Comparison of ENCODE assay signal across 9 cellular contexts in genomic region chr10:29482591-29483421, GRCh38.
DNase-seq lines count a peak whose midpoint lies in the region; ATAC-seq lines count a peak whose summit lies in the region.
"Had no signal": no experiment of that assay in that cellular context is flagged by ENCODE, and none has a peak within 500 bp of the region (broad histone marks: within the 10 kb centered on the region; RNA-seq: fewer than 3 reads in every experiment).

No MANE protein-coding gene starts in this region.

- no peak overlapping the region for H2BK12ac ChIP-seq in mesenchymal stem cell (ENCODE audit: low read length in 2 of 2)

- H2BK5ac ChIP-seq in mesenchymal stem cell (ENCODE audit: low read depth, low read length, poor library complexity, severe bottlenecking): no peak overlapping the region

- DNase-seq in NCI-H1417 (lab: John Stamatoyannopoulos, UW) (peak in 2 of 3 experiments; percentile 29 to 40), NCI-H1417 treated with DMSO at 0.1 percent for 48 hours (lab: John Stamatoyannopoulos, UW) (no peak), M059J (ENCODE audit: low read depth) (peak; percentile 37), astrocyte of the hippocampus (ENCODE audit: low read depth, low spot score) (peak; percentile 76), mesenchymal stem cell (peak; percentile 64), NCI-H1092 (lab: John Stamatoyannopoulos, UW) (no peak)

- no peak overlapping the region for H3K23ac ChIP-seq in mesenchymal stem cell (ENCODE audit: low read length in 2 of 2)

- H3K14ac ChIP-seq in mesenchymal stem cell (ENCODE audit: low read length in 2 of 2): no peak overlapping the region

- H3K4me3 ChIP-seq in mesenchymal stem cell (ENCODE audit: insufficient read depth in 1 of 2, low read depth in 1 of 2, low read length in 2 of 2): no peak overlapping the region

- no peak overlapping the region for H3K9ac ChIP-seq in mesenchymal stem cell (ENCODE audit: low read length)

- H3K4me1 ChIP-seq in mesenchymal stem cell (ENCODE audit: control insufficient read depth, insufficient read depth, low read depth, low read length): peaks cover 33% of the 10 kb centered on the region

- H3K18ac ChIP-seq in mesenchymal stem cell (ENCODE audit: low read depth in 1 of 2, low read length in 2 of 2): peak overlapping the region in 1 of 2 experiments; percentile 23

- peak overlapping the region; percentile 97 for H3K27ac ChIP-seq in mesenchymal stem cell (ENCODE audit: low read length, poor library complexity, severe bottlenecking)
- H3K27ac ChIP-seq: 22Rv1 had no signal

- H4K8ac ChIP-seq in mesenchymal stem cell (ENCODE audit: low read length): no peak overlapping the region

- H4K91ac ChIP-seq in mesenchymal stem cell (ENCODE audit: low read length): no peak overlapping the region

- H2BK120ac ChIP-seq in mesenchymal stem cell (ENCODE audit: low read depth, low read length): no peak overlapping the region

- WGBS in mesenchymal stem cell: 36% methylated on average over 12 of the region's 14 CpGs

- peak overlapping the region; percentile 95 for H2AK5ac ChIP-seq in mesenchymal stem cell (ENCODE audit: low read length, severe bottlenecking)

- no peaks in the 10 kb centered on the region for H3K27me3 ChIP-seq in mesenchymal stem cell (ENCODE audit: control insufficient read depth in 1 of 2, insufficient read depth in 1 of 2, low read length in 2 of 2)

- no peak overlapping the region for H2AFZ ChIP-seq in mesenchymal stem cell (ENCODE audit: low read depth, low read length)

- peaks cover 3% of the 10 kb centered on the region for H3K79me1 ChIP-seq in mesenchymal stem cell (replicated peaks; ENCODE audit: low read length, poor library complexity, severe bottlenecking)

- ATAC-seq in GM21576 (IDR thresholded peaks at IDR 0.05; ENCODE audit: unreplicated experiment): no peak
- no peak for ATAC-seq in HG02885 (IDR thresholded peaks at IDR 0.05; ENCODE audit: poor library complexity, unreplicated experiment)

- peak overlapping the region; percentile 25 to 49 for H3K4ac ChIP-seq in mesenchymal stem cell (ENCODE audit: low read depth in 1 of 2, low read length in 2 of 2)

- peaks cover 25 to 97% of the 10 kb centered on the region in 2 experiments for H3K36me3 ChIP-seq in mesenchymal stem cell (ENCODE audit: control insufficient read depth in 1 of 2, insufficient read depth in 2 of 2, low read depth in 1 of 2, low read length in 2 of 2)

- H3K9me3 ChIP-seq in mesenchymal stem cell (ENCODE audit: control insufficient read depth, low read length): no peaks in the 10 kb centered on the region

- no peak overlapping the region for H2BK15ac ChIP-seq in mesenchymal stem cell (ENCODE audit: low read depth, poor library complexity, severe bottlenecking)

- peak overlapping the region; percentile 21 for H3K4me2 ChIP-seq in mesenchymal stem cell (ENCODE audit: low read length, poor library complexity, severe bottlenecking)

Comparison
In these comparisons a context has a peak if more than half of its experiments do, and no peak if none do; other contexts are left out.
1. DNase-seq: peak in NCI-H1417 (2 of 3), M059J (single experiment), astrocyte of the hippocampus (single experiment) and mesenchymal stem cell (single experiment); none in NCI-H1417 treated with DMSO at 0.1 percent for 48 hours (single experiment) and NCI-H1092 (single experiment).